28 cellular contexts compared by ENCODE assay signal in the genomic region with DNA sequence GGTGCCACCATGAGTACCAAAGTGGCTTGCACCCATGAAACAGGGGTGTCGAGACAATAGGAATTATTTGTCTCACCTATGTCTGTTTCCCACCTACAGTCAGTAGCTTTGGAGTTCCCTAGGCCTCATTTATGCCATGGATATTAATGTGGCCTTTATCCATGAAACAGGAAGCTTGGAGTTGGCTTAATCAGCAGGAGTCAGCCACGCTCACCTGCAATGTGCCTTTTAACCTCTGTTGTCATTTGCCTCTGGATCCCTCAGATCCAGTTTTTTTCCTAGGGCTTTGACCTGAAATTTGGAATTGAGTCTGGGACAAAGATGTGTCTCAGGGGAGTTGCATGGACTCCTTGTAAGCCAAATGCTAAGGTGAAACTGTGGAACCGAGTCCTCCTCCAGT.
"Had no signal": no experiment of that assay in that cellular context is flagged by ENCODE, and none has a peak within 500 bp of the region (broad histone marks: within the 10 kb centered on the region; RNA-seq: fewer than 3 reads in every experiment).

No MANE protein-coding gene starts in this region.

- ATAC-seq: activated CD4-positive, alpha-beta T cell treated with anti-CD3 and anti-CD28 coated beads for 36 hours; activated naive CD4-positive, alpha-beta T cell treated with anti-CD3 and anti-CD28 coated beads, Interleukin-2, amount 50 U/mL, for 72 hours; activated T-cell treated with anti-CD3 and anti-CD28 coated beads, Interleukin-2, amount 50 U/mL, for 72 hours; foreskin keratinocyte; gastrocnemius medialis; heart left ventricle had no signal

- H3K4me3 ChIP-seq: ascending aorta, breast epithelium, cardiac muscle cell, colonic mucosa, esophagus muscularis mucosa, gastrocnemius medialis, heart left ventricle had no signal

- H3K36me3 ChIP-seq: ascending aorta, breast epithelium, cardiac muscle cell, colonic mucosa, esophagus muscularis mucosa, gastrocnemius medialis had no signal

- H3K36me3 Mint-ChIP-seq: activated naive CD4-positive, alpha-beta T cell treated with anti-CD3 and anti-CD28 coated beads, Interleukin-2, amount 50 U/mL, for 72 hours had no signal

- H3K4me3 Mint-ChIP-seq: activated CD4-positive, alpha-beta memory T cell treated with anti-CD3 and anti-CD28 coated beads, Interleukin-2, amount 10 ng/mL, durations not matched to agents 7 days and 5 days; activated CD4-positive, alpha-beta T cell treated with anti-CD3 and anti-CD28 coated beads for 36 hours; activated CD4-positive, alpha-beta T cell treated with anti-CD3 and anti-CD28 coated beads, Interleukin-2, amount 10 ng/mL, durations not matched to agents 7 days and 5 days; activated naive CD4-positive, alpha-beta T cell treated with anti-CD3 and anti-CD28 coated beads, Interleukin-2, amount 10 ng/mL, durations not matched to agents 7 days and 5 days; activated naive CD8-positive, alpha-beta T cell treated with anti-CD3 and anti-CD28 coated beads, Interleukin-2, amount 10 ng/mL, durations not matched to agents 7 days and 5 days; activated T-cell treated with anti-CD3 and anti-CD28 coated beads, Interleukin-2, amount 50 U/mL, for 24 hours; activated T-cell treated with anti-CD3 and anti-CD28 coated beads, Interleukin-2, amount 50 U/mL, for 72 hours; brain had no signal

- H3K9me3 Mint-ChIP-seq: activated CD4-positive, alpha-beta memory T cell treated with anti-CD3 and anti-CD28 coated beads, Interleukin-2, amount 10 ng/mL, durations not matched to agents 7 days and 5 days; activated CD4-positive, alpha-beta T cell treated with anti-CD3 and anti-CD28 coated beads, Interleukin-2, amount 10 ng/mL, durations not matched to agents 7 days and 5 days; activated naive CD4-positive, alpha-beta T cell treated with anti-CD3 and anti-CD28 coated beads, Interleukin-2, amount 10 ng/mL, durations not matched to agents 7 days and 5 days; activated naive CD4-positive, alpha-beta T cell treated with anti-CD3 and anti-CD28 coated beads, Interleukin-2, amount 50 U/mL, for 72 hours; activated naive CD8-positive, alpha-beta T cell treated with anti-CD3 and anti-CD28 coated beads, Interleukin-2, amount 10 ng/mL, durations not matched to agents 7 days and 5 days; activated T-cell treated with anti-CD3 and anti-CD28 coated beads, Interleukin-2, amount 50 U/mL, for 24 hours; activated T-cell treated with anti-CD3 and anti-CD28 coated beads, Interleukin-2, amount 50 U/mL, for 72 hours had no signal

- H3K4me1 ChIP-seq: ascending aorta, breast epithelium, foreskin keratinocyte had no signal

- DNase-seq: activated CD4-positive, alpha-beta memory T cell treated with anti-CD3 and anti-CD28 coated beads, Interleukin-2, amount 10 ng/mL, durations not matched to agents 7 days and 5 days; activated CD4-positive, alpha-beta T cell treated with anti-CD3 and anti-CD28 coated beads for 36 hours; activated CD4-positive, alpha-beta T cell treated with anti-CD3 and anti-CD28 coated beads, Interleukin-2, amount 10 ng/mL, durations not matched to agents 7 days and 5 days; activated CD4-positive, alpha-beta T cell treated with anti-CD3 and anti-CD28 coated beads, Interleukin-2, amount 50 U/mL, for 4 hours; activated CD8-positive, alpha-beta memory T cell treated with anti-CD3 and anti-CD28 coated beads, Interleukin-2, amount 50 U/mL, for 48 hours; activated gamma-delta T cell; activated naive CD4-positive, alpha-beta T cell; activated naive CD4-positive, alpha-beta T cell treated with anti-CD3 and anti-CD28 coated beads, Interleukin-2, amount 10 ng/mL, durations not matched to agents 7 days and 5 days; activated naive CD8-positive, alpha-beta T cell treated with anti-CD3 and anti-CD28 coated beads, Interleukin-2, amount 10 ng/mL, durations not matched to agents 7 days and 5 days; activated T-cell treated with anti-CD3 and anti-CD28 coated beads for 4 hours; activated T-cell treated with anti-CD3 and anti-CD28 coated beads, Interleukin-2, amount 50 U/mL, for 24 hours; activated T-cell treated with anti-CD3 and anti-CD28 coated beads, Interleukin-2, amount 50 U/mL, for 72 hours; central memory CD4-positive, alpha-beta T cell; cerebellar nuclear complex; colonic mucosa; effector memory CD4-positive, alpha-beta T cell; erythroblast; foreskin keratinocyte; gastrocnemius medialis; glutamatergic neuron; heart left ventricle; T-helper 2 cell had no signal

- H3K27ac Mint-ChIP-seq: activated CD4-positive, alpha-beta memory T cell treated with anti-CD3 and anti-CD28 coated beads, Interleukin-2, amount 10 ng/mL, durations not matched to agents 7 days and 5 days; activated CD4-positive, alpha-beta T cell treated with anti-CD3 and anti-CD28 coated beads for 36 hours; activated CD4-positive, alpha-beta T cell treated with anti-CD3 and anti-CD28 coated beads, Interleukin-2, amount 10 ng/mL, durations not matched to agents 7 days and 5 days; activated naive CD4-positive, alpha-beta T cell treated with anti-CD3 and anti-CD28 coated beads, Interleukin-2, amount 10 ng/mL, durations not matched to agents 7 days and 5 days; activated naive CD8-positive, alpha-beta T cell treated with anti-CD3 and anti-CD28 coated beads, Interleukin-2, amount 10 ng/mL, durations not matched to agents 7 days and 5 days; activated T-cell treated with anti-CD3 and anti-CD28 coated beads, Interleukin-2, amount 50 U/mL, for 24 hours; activated T-cell treated with anti-CD3 and anti-CD28 coated beads, Interleukin-2, amount 50 U/mL, for 72 hours had no signal

- H3K27me3 ChIP-seq: ascending aorta, breast epithelium, cardiac muscle cell, colonic mucosa, esophagus muscularis mucosa, foreskin keratinocyte, gastrocnemius medialis, heart left ventricle had no signal

- H3K27ac ChIP-seq: ascending aorta, breast epithelium, colonic mucosa, esophagus muscularis mucosa, foreskin keratinocyte, gastrocnemius medialis, heart left ventricle had no signal

- H3K9me3 ChIP-seq: ascending aorta, breast epithelium, colonic mucosa, esophagus muscularis mucosa, gastrocnemius medialis, heart left ventricle had no signal

- H3K27me3 Mint-ChIP-seq: activated CD4-positive, alpha-beta memory T cell treated with anti-CD3 and anti-CD28 coated beads, Interleukin-2, amount 10 ng/mL, durations not matched to agents 7 days and 5 days; activated CD4-positive, alpha-beta T cell treated with anti-CD3 and anti-CD28 coated beads for 36 hours; activated CD4-positive, alpha-beta T cell treated with anti-CD3 and anti-CD28 coated beads, Interleukin-2, amount 10 ng/mL, durations not matched to agents 7 days and 5 days; activated naive CD4-positive, alpha-beta T cell treated with anti-CD3 and anti-CD28 coated beads, Interleukin-2, amount 10 ng/mL, durations not matched to agents 7 days and 5 days; activated naive CD8-positive, alpha-beta T cell treated with anti-CD3 and anti-CD28 coated beads, Interleukin-2, amount 10 ng/mL, durations not matched to agents 7 days and 5 days; activated T-cell treated with anti-CD3 and anti-CD28 coated beads, Interleukin-2, amount 50 U/mL, for 24 hours; brain had no signal
